In the genomic region with DNA sequence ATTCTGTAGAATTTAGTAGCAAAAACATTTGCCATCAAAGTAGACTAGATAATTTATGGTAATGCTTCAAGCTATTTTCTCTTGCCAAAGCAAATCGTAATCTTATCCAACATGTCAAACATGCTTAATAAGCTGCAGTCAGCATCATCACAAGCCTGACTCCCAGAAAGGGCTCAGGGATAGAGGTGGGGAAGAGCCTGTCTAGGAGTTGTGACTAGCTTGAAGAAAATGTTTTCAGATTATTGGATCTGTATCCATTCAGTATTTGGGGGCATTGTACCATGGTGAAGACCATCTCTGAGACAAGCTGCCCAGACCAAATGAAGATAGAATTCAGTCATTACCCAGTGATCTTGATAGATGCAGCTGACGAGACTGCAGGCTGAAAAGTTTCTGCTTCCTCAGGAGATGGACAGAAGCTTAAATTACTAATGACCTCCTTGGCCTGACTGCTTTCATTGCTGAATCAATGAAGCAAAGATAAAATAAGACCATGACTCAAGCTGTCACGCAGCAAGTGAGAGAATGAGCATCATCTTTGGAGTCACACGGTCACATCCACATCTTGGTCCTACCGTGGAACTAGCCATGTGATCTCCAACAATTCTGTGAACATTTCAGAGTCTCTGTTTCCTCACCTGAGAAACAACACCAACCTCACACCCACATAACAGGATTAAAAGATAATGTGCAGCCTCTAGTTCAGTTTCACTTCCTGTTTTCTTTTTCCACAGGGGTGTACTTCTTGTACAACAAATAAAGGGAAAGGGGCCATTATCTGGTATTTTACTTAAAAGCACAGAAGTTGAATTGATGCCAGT, we compare ENCODE assay signal across 8 cellular contexts.
A peak's percentile ranks its signal among the peaks of the same experiment; 100 is the strongest.
DNase-seq lines count a peak whose midpoint lies in the region; ATAC-seq and TF ChIP-seq lines count a peak whose summit lies in the region.

No MANE protein-coding gene starts in this region.

- no peaks in the 10 kb centered on the region for H4K20me1 ChIP-seq in MM.1S (ENCODE audit: insufficient read depth, low read length)

- DNase-seq in MM.1S (peak; percentile 75), germinal center (ENCODE audit: low spot score) (peak; percentile 61), NCI-H446 (lab: John Stamatoyannopoulos, UW) (no peak), NCI-H2196 (lab: John Stamatoyannopoulos, UW; ENCODE audit: unreplicated experiment) (no peak), GDM1 (lab: John Stamatoyannopoulos, UW) (no peak), NCI-H526 (lab: John Stamatoyannopoulos, UW) (no peak)

- H3K4me3 ChIP-seq in MM.1S (ENCODE audit: low read length): no peak overlapping the region; the same call in 1 of the 2 replicates

- H2AFZ ChIP-seq in MM.1S (ENCODE audit: low read length): no peak overlapping the region

- TF ChIP-seq CTCF in MM.1S (IDR thresholded peaks at IDR 0.05; ENCODE audit: low read length): no peak

- H3K4me1 ChIP-seq in MM.1S (ENCODE audit: low read length): peaks cover 22% of the 10 kb centered on the region

- no peaks in the 10 kb centered on the region for H3K27me3 ChIP-seq in MM.1S (replicated peaks; ENCODE audit: insufficient read depth, low read length)

- ATAC-seq in GM18502 (IDR thresholded peaks at IDR 0.05; ENCODE audit: poor library complexity, unreplicated experiment) (peak; percentile 95), GM21619 (IDR thresholded peaks at IDR 0.05; ENCODE audit: unreplicated experiment) (peak; percentile 84)

- no peaks in the 10 kb centered on the region for H3K9me2 ChIP-seq in MM.1S (replicated peaks; ENCODE audit: insufficient read depth, low read length)

- peak overlapping the region; percentile 55 for H3K27ac ChIP-seq in MM.1S (ENCODE audit: low read length)

- H3K4me2 ChIP-seq in MM.1S (ENCODE audit: low read depth, low read length): peak overlapping the region; percentile 39

- H3K9me3 ChIP-seq in MM.1S (replicated peaks; ENCODE audit: insufficient read depth, low read length): no peaks in the 10 kb centered on the region

- peaks cover 14% of the 10 kb centered on the region for H3F3A ChIP-seq in MM.1S (ENCODE audit: insufficient read depth, low read length)

- H3K79me2 ChIP-seq in MM.1S (ENCODE audit: low read length): no peaks in the 10 kb centered on the region

- H3K9ac ChIP-seq in MM.1S (ENCODE audit: low read length): no peak overlapping the region

- no peaks in the 10 kb centered on the region for H3K36me3 ChIP-seq in MM.1S (replicated peaks; ENCODE audit: insufficient read depth, low read length)

Comparison
In these comparisons a context has a peak if more than half of its experiments do, and no peak if none do; other contexts are left out.
1. DNase-seq: peak in MM.1S (single experiment) and germinal center (single experiment); none in NCI-H446 (0 of 2), NCI-H2196 (single experiment), GDM1 (single experiment) and NCI-H526 (0 of 2).